Comparison of ENCODE assay signal across 8 cellular contexts in genomic region chr6:26520088-26520839, GRCh38. TPM values are rescaled to one million over a fixed set of nuclear protein-coding genes. Genes with fewer than 3 reads are reported as not detected.
DNase-seq lines count a peak whose midpoint lies in the region; ATAC-seq, FAIRE-seq and TF ChIP-seq lines count a peak whose summit lies in the region.

No MANE protein-coding gene starts in this region.

- WGBS in K562 (ENCODE audit: insufficient coverage, low coverage, missing lambda C conversion rate): 23% methylated on average over 18 of the region's 22 CpGs

- TF ChIP-seq POLR2A in K562 (conservative IDR thresholded peaks at IDR 0.05): peak; percentile 79

- no peak for TF ChIP-seq CTCF in K562 (IDR thresholded peaks at IDR 0.05 in 2 of 3, conservative IDR thresholded peaks at IDR 0.05 in 1 of 3; ENCODE audit: insufficient read depth in 2 of 3, low read depth in 1 of 3, low read length in 3 of 3)
- TF ChIP-seq CTCF in kidney epithelial cell (IDR thresholded peaks at IDR 0.05; ENCODE audit: insufficient read depth, low read length, poor library complexity, severe bottlenecking): no peak

- H3K27me3 ChIP-seq in K562 (ENCODE audit: control insufficient read depth in 2 of 2, insufficient read depth in 2 of 2, low read length in 2 of 2): no peaks in the 10 kb centered on the region
- no peaks in the 10 kb centered on the region for H3K27me3 ChIP-seq in kidney epithelial cell (ENCODE audit: control insufficient read depth, insufficient read depth, low read length)

- H3K27ac Mint-ChIP-seq in stimulated activated effector memory CD8-positive, alpha-beta T cell treated with anti-CD3 and anti-CD28 coated beads, Interleukin-12 subunit alpha, Interleukin-12 subunit beta, amount 100 ng/mL, for 72 hours: peak overlapping the region; percentile 98

- H3K79me2 ChIP-seq in K562 (ENCODE audit: control insufficient read depth, insufficient read depth, low read length): peaks cover 37% of the 10 kb centered on the region

- CTCF ChIA-PET in K562 (lab: Yijun Ruan, JAX; ENCODE audit: low intra/inter-chr PET ratio): no interaction called here

- H3K4me3 Mint-ChIP-seq in stimulated activated effector memory CD8-positive, alpha-beta T cell treated with anti-CD3 and anti-CD28 coated beads, Interleukin-12 subunit alpha, Interleukin-12 subunit beta, amount 100 ng/mL, for 72 hours: peak overlapping the region; percentile 78

- peak overlapping the region; percentile 91 for H3K27ac ChIP-seq in K562 (ENCODE audit: extremely low read depth, low read depth, low read length)

- H3K4me2 ChIP-seq in K562 (ENCODE audit: insufficient read depth, low read length): peak overlapping the region; percentile 73

- peak overlapping the region; percentile 73 to 84 for H3K9ac ChIP-seq in K562 (ENCODE audit: insufficient read depth in 1 of 2, low read depth in 2 of 2, low read length in 2 of 2)

- peaks cover 13 to 28% of the 10 kb centered on the region in 2 experiments; a peak in 4 of 5 replicates for H3K4me1 ChIP-seq in K562 (replicated peaks in 1 of 2; ENCODE audit: control insufficient read depth in 2 of 2, insufficient read depth in 2 of 2, low read length in 2 of 2)

- POLR2A ChIA-PET in K562 (lab: Yijun Ruan, JAX): interaction anchor here (0.6 to 3.1 kb wide), 8 partner anchors 17 to 988 kb away, joined by 3 to 14 read pairs (median 3); partner anchors contain the start of gene HMGN4

- ATAC-seq in GM19025 (IDR thresholded peaks at IDR 0.05; ENCODE audit: low read depth, unreplicated experiment): peak; percentile 35
- ATAC-seq in HG03139 (IDR thresholded peaks at IDR 0.05; ENCODE audit: unreplicated experiment): peak; percentile 22
- ATAC-seq in K562: peak; percentile 8
- ATAC-seq in stimulated activated effector memory CD8-positive, alpha-beta T cell treated with anti-CD3 and anti-CD28 coated beads, Interleukin-12 subunit alpha, Interleukin-12 subunit beta, amount 100 ng/mL, for 72 hours: peak; percentile 59

- no peaks in the 10 kb centered on the region for H3K9me3 Mint-ChIP-seq in stimulated activated effector memory CD8-positive, alpha-beta T cell treated with anti-CD3 and anti-CD28 coated beads, Interleukin-12 subunit alpha, Interleukin-12 subunit beta, amount 100 ng/mL, for 72 hours

- no peak for TF ChIP-seq EP300 in K562 (IDR thresholded peaks at IDR 0.05; ENCODE audit: low read length)

- TSS peak; percentile 98 for BruUV-seq in K562 (replicated peaks; lab: Mats Ljungman, UMichigan)

- no peaks in the 10 kb centered on the region for H4K20me1 ChIP-seq in K562 (replicated peaks; ENCODE audit: control insufficient read depth, insufficient read depth, low read length)

- H3K4me1 Mint-ChIP-seq in stimulated activated effector memory CD8-positive, alpha-beta T cell treated with anti-CD3 and anti-CD28 coated beads, Interleukin-12 subunit alpha, Interleukin-12 subunit beta, amount 100 ng/mL, for 72 hours: peaks cover 48% of the 10 kb centered on the region

- peaks cover 23% of the 10 kb centered on the region for H3K36me3 Mint-ChIP-seq in stimulated activated effector memory CD8-positive, alpha-beta T cell treated with anti-CD3 and anti-CD28 coated beads, Interleukin-12 subunit alpha, Interleukin-12 subunit beta, amount 100 ng/mL, for 72 hours

- peak; percentile 86 to 87 for DNase-seq in AML-193 (lab: John Stamatoyannopoulos, UW)
- DNase-seq in NCI-H69 (lab: John Stamatoyannopoulos, UW): peak; percentile 87
- DNase-seq in K562 (ENCODE audit: extremely low read depth in 1 of 4, low spot score in 3 of 4): no peak
- DNase-seq in kidney epithelial cell (ENCODE audit: low read depth): no peak
- DNase-seq in stimulated activated effector memory CD8-positive, alpha-beta T cell treated with anti-CD3 and anti-CD28 coated beads, Interleukin-12 subunit alpha, Interleukin-12 subunit beta, amount 100 ng/mL, for 72 hours (ENCODE audit: low spot score in 2 of 2): peak; percentile 14 to 71
- DNase-seq in HK-2 (ENCODE audit: unreplicated experiment): no peak

- intact Hi-C loops in K562 (cut with micrococcal nuclease): loop anchor here (2.0 kb wide), 1 partner anchor 75 kb away; no protein-coding TSS in a partner anchor

- in situ Hi-C loops in K562 (cut with MboI): no loop called here

- FAIRE-seq in K562 (lab: Jason Lieb, UNC): no peak

- peak overlapping the region; percentile 90 for H2AFZ ChIP-seq in K562 (ENCODE audit: low read depth, low read length)

- no peak overlapping the region for H3K4me3 ChIP-seq in K562
- peak overlapping the region; percentile 28 for H3K4me3 ChIP-seq in kidney epithelial cell (ENCODE audit: low read depth, low read length)

- TF ChIP-seq RAD21 in K562 (CRISPR knock-in tag; conservative IDR thresholded peaks at IDR 0.05 in 1 of 2, IDR thresholded peaks at IDR 0.05 in 1 of 2): peak; percentile 4 to 26; a peak in 3 of 4 replicates

- H3K36me3 ChIP-seq in K562 (ENCODE audit: control insufficient read depth, insufficient read depth, low read length): no peaks in the 10 kb centered on the region; the same call in 2 of the 3 replicates
- H3K36me3 ChIP-seq in kidney epithelial cell (ENCODE audit: control insufficient read depth, insufficient read depth, low read length): no peaks in the 10 kb centered on the region

- no peaks in the 10 kb centered on the region for H3K9me1 ChIP-seq in K562 (ENCODE audit: control insufficient read depth, insufficient read depth, low read length)

- H3K9me3 ChIP-seq in K562 (replicated peaks; ENCODE audit: control insufficient read depth, insufficient read depth, low read depth, low read length): no peaks in the 10 kb centered on the region

TF ChIP-seq in K562, 482 proteins besides CTCF, POLR2A, EP300 and RAD21 (continues in another document):
- TF ChIP-seq ZBTB26 (CRISPR knock-in tag; IDR thresholded peaks at IDR 0.05) (peak; percentile 86; the same call in 1 of the 2 replicates), HEY1 (CRISPR knock-in tag; IDR thresholded peaks at IDR 0.05; ENCODE audit: borderline replicate concordance) (peak; percentile 81)

RNA-seq across cellular contexts. Expression of gene HMGN4, which starts 17.9 kb away (rescaled TPM):
- total RNA-seq in K562 (2011; cell fraction: chromatin; rRNA removed; ENCODE audit: low replicate concordance): 23.4 and 44.5 TPM in 2 replicates
- total RNA-seq in K562 (2011; cell fraction: nucleolus; rRNA removed): 13.5 and 15.3 TPM in 2 replicates
- total RNA-seq in K562 (2011; cell fraction: nucleoplasm; rRNA removed): 28.3 and 34.4 TPM in 2 replicates
- total RNA-seq in K562 (2014; rRNA removed) (71.8 and 87.5 TPM in 2 replicates), K562 (2014; rRNA removed; fragmentation: Illumina TruSeq; extraction: Trizol) (134 and 145 TPM in 2 replicates), K562 (2015; rRNA removed; fragmentation: Illumina TruSeq; extraction: Trizol) (100 and 102 TPM in 2 replicates), K562 (2021) (78.8 and 79.9 TPM in 2 replicates), kidney epithelial cell (78.1 and 88.5 TPM in 2 replicates)
- polyA plus RNA-seq in K562 (2011; rRNA removed) (95.4 and 111 TPM in 2 replicates), K562 (2014; fragmentation: Illumina TruSeq; extraction: Trizol) (97.0 and 104 TPM in 2 replicates), K562 (2014; fragmentation: Nextera tagmentation; extraction: Ambion mirVana) (10 to 100 TPM; 35.4 to 41.1 TPM), K562 (2014; rRNA removed) (92.2 and 94.1 TPM in 2 replicates)
- polyA plus RNA-seq in K562 (2011; cell fraction: cytosol; rRNA removed): 35.3 and 57.4 TPM in 2 replicates
- 24.5 and 38.9 TPM in 2 replicates for polyA plus RNA-seq in K562 (2011; cell fraction: nucleus; rRNA removed)
- 65.4 and 94.0 TPM in 2 replicates for polyA plus RNA-seq in K562 (2012)
- 76.2 and 81.4 TPM in 2 replicates for polyA minus RNA-seq in K562 (2011; rRNA and poly(A)+ RNA removed)
- polyA minus RNA-seq in K562 (2011; cell fraction: cytosol; rRNA and poly(A)+ RNA removed): 32.2 and 35.4 TPM in 2 replicates
- polyA minus RNA-seq in K562 (2011; cell fraction: nucleus; rRNA and poly(A)+ RNA removed): 8.2 and 16.9 TPM in 2 replicates

RNA-seq across cellular contexts. Expression of gene BTN1A1, which starts 20.2 kb away (rescaled TPM):
- total RNA-seq in K562 (2011; cell fraction: chromatin; rRNA removed; ENCODE audit: low replicate concordance): not detected in 2 replicates
- not detected in 2 replicates for total RNA-seq in K562 (2011; cell fraction: nucleolus; rRNA removed)
- not detected in 2 replicates for total RNA-seq in K562 (2011; cell fraction: nucleoplasm; rRNA removed)
- total RNA-seq in K562 (2014; rRNA removed) (0.09 TPM in 1 of 2 replicates, not detected in the other), K562 (2014; rRNA removed; fragmentation: Illumina TruSeq; extraction: Trizol) (0.15 TPM in 1 of 2 replicates, not detected in the other), K562 (2015; rRNA removed; fragmentation: Illumina TruSeq; extraction: Trizol) (not detected in 2 replicates), K562 (2021) (0.09 TPM in 1 of 2 replicates, not detected in the other), kidney epithelial cell (not detected in 2 replicates)
- polyA plus RNA-seq in K562 (2011; rRNA removed) (0.04 TPM in 2 replicates), K562 (2014; fragmentation: Illumina TruSeq; extraction: Trizol) (0.06 TPM in 1 of 2 replicates, not detected in the other), K562 (2014; fragmentation: Nextera tagmentation; extraction: Ambion mirVana) (under 1 TPM in 1 of 2 experiments, not detected in 1; 0.01 TPM), K562 (2014; rRNA removed) (not detected in 2 replicates)
- polyA plus RNA-seq in K562 (2011; cell fraction: cytosol; rRNA removed): 0.01 TPM in 1 of 2 replicates, not detected in the other
- not detected in 2 replicates for polyA plus RNA-seq in K562 (2011; cell fraction: nucleus; rRNA removed)
- polyA plus RNA-seq in K562 (2012): 0.04 and 0.05 TPM in 2 replicates
- not detected in 2 replicates for polyA minus RNA-seq in K562 (2011; rRNA and poly(A)+ RNA removed)
- not detected in 2 replicates for polyA minus RNA-seq in K562 (2011; cell fraction: cytosol; rRNA and poly(A)+ RNA removed)
- not detected in 2 replicates for polyA minus RNA-seq in K562 (2011; cell fraction: nucleus; rRNA and poly(A)+ RNA removed)

Comparison
In these comparisons a context has a peak if more than half of its experiments do, and no peak if none do; other contexts are left out.
1. DNase-seq: peak in AML-193 (2 of 2), NCI-H69 (single experiment) and stimulated activated effector memory CD8-positive, alpha-beta T cell treated with anti-CD3 and anti-CD28 coated beads, Interleukin-12 subunit alpha, Interleukin-12 subunit beta, amount 100 ng/mL, for 72 hours (2 of 2); none in K562 (0 of 4), kidney epithelial cell (single experiment) and HK-2 (single experiment).
2. ATAC-seq: peak in every context shown above with its lines; median percentile 59 in stimulated activated effector memory CD8-positive, alpha-beta T cell treated with anti-CD3 and anti-CD28 coated beads, Interleukin-12 subunit alpha, Interleukin-12 subunit beta, amount 100 ng/mL, for 72 hours; 35 in GM19025; 22 in HG03139; 8 in K562.